In the genomic region with DNA sequence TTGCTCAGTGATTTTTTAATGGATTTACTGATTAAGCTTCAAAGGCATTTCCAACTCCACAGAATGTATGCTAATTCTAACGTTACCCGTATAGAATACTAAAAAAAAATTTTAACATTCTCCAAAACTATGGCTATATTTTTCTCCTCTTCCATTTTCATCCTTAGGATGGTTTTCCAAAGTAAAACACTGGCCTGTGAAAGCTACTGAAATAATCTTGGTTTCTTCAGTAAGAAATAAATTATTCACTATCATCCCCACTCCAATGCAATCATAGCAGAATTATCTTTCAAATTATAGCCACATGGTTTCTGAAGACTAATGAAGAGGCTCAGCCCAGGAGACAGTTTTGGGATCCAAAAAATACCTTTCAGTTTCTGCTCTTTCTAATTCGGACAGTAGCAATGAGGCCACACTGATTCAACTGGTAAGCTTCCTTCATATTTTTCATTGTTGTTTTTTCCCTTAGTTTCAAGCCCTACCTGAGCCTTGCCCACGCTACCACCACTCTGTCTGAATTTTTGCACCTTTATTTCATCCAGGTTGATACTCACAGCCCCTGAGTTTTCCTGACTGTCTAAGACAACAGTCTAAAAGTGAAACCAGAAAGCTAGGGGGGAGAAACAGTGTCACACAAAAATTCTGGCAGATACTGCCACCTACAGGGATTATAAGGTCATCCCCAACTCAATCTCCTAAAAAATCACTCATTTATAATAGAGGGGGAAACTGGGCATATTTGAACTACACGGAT, we compare ENCODE assay signal across 8 cellular contexts.
DNase-seq lines count a peak whose midpoint lies in the region; ATAC-seq lines count a peak whose summit lies in the region.

No MANE protein-coding gene starts in this region.

- H3K4me1 Mint-ChIP-seq in stimulated activated naive CD8-positive, alpha-beta T cell treated with anti-CD3 and anti-CD28 coated beads, Interleukin-15, amount 100 ng/mL, for 72 hours: no peaks in the 10 kb centered on the region

- H3K9me3 Mint-ChIP-seq in stimulated activated naive CD8-positive, alpha-beta T cell treated with anti-CD3 and anti-CD28 coated beads, Interleukin-15, amount 100 ng/mL, for 72 hours: no peaks in the 10 kb centered on the region

- H3K27me3 Mint-ChIP-seq in stimulated activated naive CD8-positive, alpha-beta T cell treated with anti-CD3 and anti-CD28 coated beads, Interleukin-15, amount 100 ng/mL, for 72 hours: no peaks in the 10 kb centered on the region

- H3K27ac Mint-ChIP-seq in stimulated activated naive CD8-positive, alpha-beta T cell treated with anti-CD3 and anti-CD28 coated beads, Interleukin-15, amount 100 ng/mL, for 72 hours: peak overlapping the region in 1 of 2 donors; percentile 94

- ATAC-seq in GM21528 (IDR thresholded peaks at IDR 0.05; ENCODE audit: low FRiP score, unreplicated experiment): peak; percentile 99
- peak; percentile 76 for ATAC-seq in stimulated activated naive CD8-positive, alpha-beta T cell treated with anti-CD3 and anti-CD28 coated beads, Interleukin-15, amount 100 ng/mL, for 72 hours

- peak overlapping the region; percentile 62 to 74 for H3K4me3 Mint-ChIP-seq in stimulated activated naive CD8-positive, alpha-beta T cell treated with anti-CD3 and anti-CD28 coated beads, Interleukin-15, amount 100 ng/mL, for 72 hours

- DNase-seq in NCI-H1436 (lab: John Stamatoyannopoulos, UW): peak; percentile 46
- DNase-seq in NCI-H1436 treated with DMSO at 0.1 percent for 48 hours (lab: John Stamatoyannopoulos, UW): no peak
- peak; percentile 29 for DNase-seq in HPDE6-E6E7 (ENCODE audit: extremely low spot score)
- peak; percentile 78 for DNase-seq in NCI-H82 treated with DMSO at 0.1 percent for 48 hours (lab: John Stamatoyannopoulos, UW; ENCODE audit: unreplicated experiment)
- peak; percentile 70 for DNase-seq in astrocyte of the hippocampus (ENCODE audit: low read depth, low spot score)
- DNase-seq in inferior parietal cortex (ENCODE audit: extremely low spot score): peak; percentile 80
- DNase-seq in stimulated activated naive CD8-positive, alpha-beta T cell treated with anti-CD3 and anti-CD28 coated beads, Interleukin-15, amount 100 ng/mL, for 72 hours: peak in 1 of 2 donors; percentile 1
